Comparison of ENCODE assay signal across 1 cellular context in the genomic region with DNA sequence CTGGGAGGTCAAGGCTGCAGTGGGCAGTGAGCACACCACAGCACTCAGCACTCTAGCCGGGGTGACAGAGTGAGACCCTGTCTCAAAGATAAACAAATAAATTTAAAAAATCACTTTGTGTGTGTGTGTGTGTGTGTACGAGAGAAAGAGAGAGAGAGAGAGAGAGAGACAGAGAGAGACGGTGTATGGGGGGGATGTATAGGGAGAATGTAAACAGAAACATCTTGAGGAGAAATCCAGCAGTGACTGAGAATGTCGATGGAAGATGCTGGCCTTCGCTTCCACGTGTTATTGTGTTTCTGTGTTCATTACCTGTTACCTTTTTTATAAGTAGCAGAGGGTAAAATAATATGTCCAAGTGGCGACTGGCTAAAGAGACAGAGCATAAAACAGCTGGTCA.
TF ChIP-seq lines count a peak whose summit lies in the region.

No MANE protein-coding gene starts in this region.

TF ChIP-seq in IMR-90, 13 proteins besides CTCF, POLR2A, EP300 and RAD21:
- no peak for TF ChIP-seq RFX5 (IDR thresholded peaks at IDR 0.05; ENCODE audit: low read depth, low read length)
- TF ChIP-seq MXI1 (IDR thresholded peaks at IDR 0.05; ENCODE audit: borderline replicate concordance, low read depth, low read length): no peak
- no peak for TF ChIP-seq FOS (IDR thresholded peaks at IDR 0.05; ENCODE audit: low read depth, low read length)
- TF ChIP-seq SMC3 (IDR thresholded peaks at IDR 0.05; ENCODE audit: low read depth, low read length): no peak
- TF ChIP-seq BHLHE40 (IDR thresholded peaks at IDR 0.05; ENCODE audit: low read depth, low read length): no peak
- no peak for TF ChIP-seq RCOR1 (IDR thresholded peaks at IDR 0.05; ENCODE audit: insufficient replicate concordance, low read length)
- no peak for TF ChIP-seq CEBPB (IDR thresholded peaks at IDR 0.05; ENCODE audit: low read depth, low read length)
- TF ChIP-seq CHD1 (IDR thresholded peaks at IDR 0.05; ENCODE audit: low read depth, low read length): no peak
- no peak for TF ChIP-seq MAFK (IDR thresholded peaks at IDR 0.05; ENCODE audit: low read depth, low read length)
- no peak for TF ChIP-seq NFE2L2 (IDR thresholded peaks at IDR 0.05; ENCODE audit: low read depth, low read length)
- TF ChIP-seq USF2 (IDR thresholded peaks at IDR 0.05; ENCODE audit: low read depth, low read length): no peak
- TF ChIP-seq MAZ (IDR thresholded peaks at IDR 0.05; ENCODE audit: borderline replicate concordance, low read depth, low read length): no peak
- TF ChIP-seq ELK1 (IDR thresholded peaks at IDR 0.05; ENCODE audit: borderline replicate concordance, low read depth, low read length): no peak
